In the genomic region with DNA sequence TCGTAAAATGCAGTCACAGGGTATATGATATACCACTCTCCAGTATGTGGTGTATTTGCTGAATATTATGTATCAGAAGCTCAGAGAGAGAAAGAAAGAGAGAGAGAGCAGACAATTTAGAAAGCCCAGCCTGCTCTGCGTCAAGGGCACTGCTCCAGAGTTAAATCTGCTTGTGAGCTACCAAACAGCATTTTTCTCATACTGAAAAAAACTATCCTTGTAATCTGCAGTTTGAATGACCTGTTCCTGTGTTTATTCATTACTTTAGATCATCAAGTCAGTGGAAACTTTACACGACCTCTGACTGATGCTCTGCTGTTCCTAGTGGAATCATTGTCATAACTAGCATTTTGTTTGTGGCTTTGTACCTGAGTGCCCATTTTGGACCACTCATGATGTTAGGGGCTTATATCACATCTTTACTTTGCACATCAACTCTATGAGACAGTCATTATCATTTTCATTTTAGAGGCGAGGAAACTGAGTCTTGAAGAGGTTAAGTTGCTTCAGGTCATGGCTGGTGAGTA, we compare ENCODE assay signal across 18 cellular contexts.
DNase-seq lines count a peak whose midpoint lies in the region; ATAC-seq and TF ChIP-seq lines count a peak whose summit lies in the region.
"Had no signal": no experiment of that assay in that cellular context is flagged by ENCODE, and none has a peak within 500 bp of the region (broad histone marks: within the 10 kb centered on the region; RNA-seq: fewer than 3 reads in every experiment).

No MANE protein-coding gene starts in this region.

- POLR2A ChIA-PET in naive thymus-derived CD8-positive, alpha-beta T cell (lab: Charles Lee), result interaction anchor here (1.0 kb wide), 1 partner anchor 11 kb away, joined by 3 read pairs; no protein-coding TSS in a partner anchor

- no peak for DNase-seq in activated naive CD4-positive, alpha-beta T cell treated with anti-CD3 and anti-CD28 coated beads, Interleukin-2, amount 50 U/mL, for 72 hours (ENCODE audit: low spot score in 2 of 2)
- no peak for DNase-seq in activated naive CD4-positive, alpha-beta T cell treated with anti-CD3 and anti-CD28 coated beads, Interleukin-2, amount 10 ng/mL, durations not matched to agents 7 days and 5 days
- DNase-seq in esophagus squamous epithelium (lab: John Stamatoyannopoulos, UW) (no peak), hypothalamus (lab: John Stamatoyannopoulos, UW) (no peak)
- no peak for DNase-seq in naive thymus-derived CD8-positive, alpha-beta T cell
- DNase-seq: Calu3; CD4-positive, alpha-beta memory T cell; GF-D8; NCI-H1092 treated with DMSO at 0.1 percent for 48 hours; NCI-H2107; NCI-H226; NCI-H524; NCI-H82; OCI-M1; Right ventricle myocardium superior had no signal

- TF ChIP-seq CTCF in esophagus squamous epithelium (IDR thresholded peaks at IDR 0.05) (no peak), nephron (IDR thresholded peaks at IDR 0.05; ENCODE audit: unreplicated experiment in 3 of 3) (no peak)

- no peak for TF ChIP-seq POLR2A in esophagus squamous epithelium (IDR thresholded peaks at IDR 0.05)

- intact Hi-C loops in esophagus squamous epithelium (cut with DNase I), result no loop called here

- no peaks in the 10 kb centered on the region for H3K36me3 ChIP-seq in esophagus squamous epithelium

- no peak overlapping the region for H3K4me3 ChIP-seq in esophagus squamous epithelium
- H3K4me3 ChIP-seq: K562 had no signal

- ATAC-seq in activated naive CD4-positive, alpha-beta T cell treated with anti-CD3 and anti-CD28 coated beads, Interleukin-2, amount 50 U/mL, for 72 hours, result peak; percentile 50 to 74
- ATAC-seq in naive thymus-derived CD8-positive, alpha-beta T cell, result no peak
- ATAC-seq in GM18517 (IDR thresholded peaks at IDR 0.05; ENCODE audit: unreplicated experiment), result no peak
- ATAC-seq: K562 had no signal

- CTCF ChIA-PET in activated naive CD4-positive, alpha-beta T cell treated with anti-CD3 and anti-CD28 coated beads, Interleukin-2, amount 10 ng/mL, durations not matched to agents 7 days and 5 days (lab: Charles Lee), result interaction anchor here (1.7 kb wide), 1 partner anchor 10 kb away, joined by 4 read pairs; no protein-coding TSS in a partner anchor

- no peaks in the 10 kb centered on the region for H3K27me3 ChIP-seq in esophagus squamous epithelium

- WGBS in esophagus squamous epithelium, 2 donors, result 64 to 65% methylated on average over 4 of the region's 4 CpGs

- H3K4me1 ChIP-seq in esophagus squamous epithelium, result peaks cover 3 to 68% (median 4%) of the 10 kb centered on the region in 3 donors

- H3K9me3 ChIP-seq in esophagus squamous epithelium, result no peaks in the 10 kb centered on the region

- no peaks in the 10 kb centered on the region for H3K9me3 Mint-ChIP-seq in activated naive CD4-positive, alpha-beta T cell treated with anti-CD3 and anti-CD28 coated beads, Interleukin-2, amount 50 U/mL, for 72 hours
- H3K9me3 Mint-ChIP-seq in activated naive CD4-positive, alpha-beta T cell treated with anti-CD3 and anti-CD28 coated beads, Interleukin-2, amount 10 ng/mL, durations not matched to agents 7 days and 5 days, result no peaks in the 10 kb centered on the region
- no peaks in the 10 kb centered on the region for H3K9me3 Mint-ChIP-seq in nephron
- H3K9me3 Mint-ChIP-seq in naive thymus-derived CD8-positive, alpha-beta T cell, result no peaks in the 10 kb centered on the region
- H3K9me3 Mint-ChIP-seq: CD4-positive, alpha-beta memory T cell had no signal

- H3K4me3 Mint-ChIP-seq in activated naive CD4-positive, alpha-beta T cell treated with anti-CD3 and anti-CD28 coated beads, Interleukin-2, amount 10 ng/mL, durations not matched to agents 7 days and 5 days, result no peak overlapping the region
- no peak overlapping the region for H3K4me3 Mint-ChIP-seq in nephron
- H3K4me3 Mint-ChIP-seq in naive thymus-derived CD8-positive, alpha-beta T cell, result no peak overlapping the region
- H3K4me3 Mint-ChIP-seq: CD4-positive, alpha-beta memory T cell had no signal

- peak overlapping the region in 3 of 4 donors; percentile 11 to 77 (median 77) for H3K27ac ChIP-seq in esophagus squamous epithelium

- no peak overlapping the region for H3K27ac Mint-ChIP-seq in activated naive CD4-positive, alpha-beta T cell treated with anti-CD3 and anti-CD28 coated beads, Interleukin-2, amount 50 U/mL, for 72 hours
- no peak overlapping the region for H3K27ac Mint-ChIP-seq in activated naive CD4-positive, alpha-beta T cell treated with anti-CD3 and anti-CD28 coated beads, Interleukin-2, amount 10 ng/mL, durations not matched to agents 7 days and 5 days
- H3K27ac Mint-ChIP-seq in nephron, result peak overlapping the region; percentile 42 to 58 (median 45)
- H3K27ac Mint-ChIP-seq in naive thymus-derived CD8-positive, alpha-beta T cell, result no peak overlapping the region

- H3K36me3 Mint-ChIP-seq in activated naive CD4-positive, alpha-beta T cell treated with anti-CD3 and anti-CD28 coated beads, Interleukin-2, amount 50 U/mL, for 72 hours, result peaks cover 0 to 10% of the 10 kb centered on the region in 2 donors
- peaks cover 2% of the 10 kb centered on the region for H3K36me3 Mint-ChIP-seq in activated naive CD4-positive, alpha-beta T cell treated with anti-CD3 and anti-CD28 coated beads, Interleukin-2, amount 10 ng/mL, durations not matched to agents 7 days and 5 days
- no peaks in the 10 kb centered on the region for H3K36me3 Mint-ChIP-seq in nephron (ENCODE audit: low read depth)
- no peaks in the 10 kb centered on the region for H3K36me3 Mint-ChIP-seq in naive thymus-derived CD8-positive, alpha-beta T cell
- H3K36me3 Mint-ChIP-seq: CD4-positive, alpha-beta memory T cell had no signal

- peaks cover 5% of the 10 kb centered on the region for H3K4me1 Mint-ChIP-seq in activated naive CD4-positive, alpha-beta T cell treated with anti-CD3 and anti-CD28 coated beads, Interleukin-2, amount 10 ng/mL, durations not matched to agents 7 days and 5 days
- peaks cover 41% of the 10 kb centered on the region for H3K4me1 Mint-ChIP-seq in nephron
- peaks cover 2 to 7% (median 5%) of the 10 kb centered on the region in 4 donors for H3K4me1 Mint-ChIP-seq in naive thymus-derived CD8-positive, alpha-beta T cell

- H3K27me3 Mint-ChIP-seq in activated naive CD4-positive, alpha-beta T cell treated with anti-CD3 and anti-CD28 coated beads, Interleukin-2, amount 10 ng/mL, durations not matched to agents 7 days and 5 days, result peaks cover 9% of the 10 kb centered on the region
- H3K27me3 Mint-ChIP-seq in nephron (ENCODE audit: low read depth), result peaks cover 3% of the 10 kb centered on the region
- peaks cover 0 to 14% (median 3%) of the 10 kb centered on the region in 5 donors for H3K27me3 Mint-ChIP-seq in naive thymus-derived CD8-positive, alpha-beta T cell

Comparison
In these comparisons a context has a peak if more than half of its experiments do, and no peak if none do; other contexts are left out.
1. ATAC-seq: peak in activated naive CD4-positive, alpha-beta T cell treated with anti-CD3 and anti-CD28 coated beads, Interleukin-2, amount 50 U/mL, for 72 hours (2 of 2); none in naive thymus-derived CD8-positive, alpha-beta T cell (0 of 2) and GM18517 (single experiment).
2. H3K27ac Mint-ChIP-seq: peak in nephron (3 of 3); none in activated naive CD4-positive, alpha-beta T cell treated with anti-CD3 and anti-CD28 coated beads, Interleukin-2, amount 50 U/mL, for 72 hours (0 of 2), activated naive CD4-positive, alpha-beta T cell treated with anti-CD3 and anti-CD28 coated beads, Interleukin-2, amount 10 ng/mL, durations not matched to agents 7 days and 5 days (single experiment) and naive thymus-derived CD8-positive, alpha-beta T cell (0 of 10).